ENCODE assay signal across 20 cellular contexts in the genomic region with DNA sequence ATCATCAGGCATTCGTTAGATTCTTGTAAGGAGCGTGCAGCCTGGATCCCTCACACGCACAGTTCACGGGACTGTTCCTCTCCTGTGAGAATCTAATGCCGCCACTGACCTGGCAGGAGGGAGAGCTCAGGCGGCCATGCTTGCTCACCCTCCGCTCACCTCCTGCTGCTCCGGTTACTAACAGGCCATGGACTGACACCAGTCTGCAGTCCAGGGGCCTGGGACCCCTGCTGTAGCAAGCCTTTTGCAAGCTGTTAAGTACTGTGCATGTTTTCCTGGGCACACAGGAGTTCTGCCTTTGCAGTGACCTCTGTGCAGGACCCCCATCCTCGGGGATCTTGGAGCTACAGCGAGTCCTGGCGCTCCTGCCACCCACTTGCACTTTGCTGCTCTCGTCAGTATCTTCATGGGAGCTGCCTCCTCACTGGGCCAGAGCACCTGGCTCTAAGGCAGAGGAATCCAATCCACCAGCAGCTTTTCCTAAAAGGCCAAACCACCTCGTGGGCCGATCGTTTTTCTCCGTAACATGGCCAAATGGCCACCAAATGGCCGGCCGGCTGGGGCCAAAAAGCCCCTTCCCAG.
"Had no signal": no experiment of that assay in that cellular context is flagged by ENCODE, and none has a peak within 500 bp of the region (broad histone marks: within the 10 kb centered on the region; RNA-seq: fewer than 3 reads in every experiment).

No MANE protein-coding gene starts in this region.

- H3K4me1 ChIP-seq: parathyroid adenoma, psoas muscle, sigmoid colon, spleen, testis, transverse colon had no signal

- DNase-seq: activated CD4-positive, alpha-beta T cell treated with anti-CD3 and anti-CD28 coated beads for 48 hours; activated CD4-positive, alpha-beta T cell treated with anti-CD3 and anti-CD28 coated beads, Interleukin-2, amount 50 U/mL, for 48 hours; activated CD8-positive, alpha-beta memory T cell treated with anti-CD3 and anti-CD28 coated beads for 24 hours; activated gamma-delta T cell; activated naive CD8-positive, alpha-beta T cell treated with anti-CD3 and anti-CD28 coated beads, Interleukin-2, amount 50 U/mL, for 24 hours; activated T-cell treated with anti-CD3 and anti-CD28 coated beads, Interleukin-2, amount 50 U/mL, for 24 hours; effector CD8-positive, alpha-beta T cell; left ventricle myocardium inferior; naive thymus-derived CD4-positive, alpha-beta T cell; nucleus accumbens; psoas muscle; sigmoid colon; spleen; stimulated activated naive CD8-positive, alpha-beta T cell treated with anti-CD3 and anti-CD28 coated beads, Interleukin-15, Interleukin-2, amounts not matched to agents 100 U/mL and 50 U/mL, for 24 hours; T-helper 17 cell; testis; transverse colon; WERI-Rb-1 had no signal

- H3K36me3 ChIP-seq: left ventricle myocardium inferior, sigmoid colon, spleen, transverse colon, WERI-Rb-1 had no signal

- H3K9ac ChIP-seq: parathyroid adenoma had no signal

- H3K79me2 ChIP-seq: parathyroid adenoma had no signal

- H3K4me3 ChIP-seq: left ventricle myocardium inferior, psoas muscle, sigmoid colon, spleen, testis, transverse colon had no signal

- H2AFZ ChIP-seq: parathyroid adenoma had no signal

- H3K9me3 ChIP-seq: left ventricle myocardium inferior, psoas muscle, sigmoid colon, spleen, testis, transverse colon had no signal

- H3K27me3 ChIP-seq: testis had no signal

- ATAC-seq: activated CD4-positive, CD25-positive, alpha-beta regulatory T cell treated with anti-CD3 and anti-CD28 coated beads, Interleukin-2, amount 50 U/mL, for 24 hours; activated naive CD8-positive, alpha-beta T cell treated with anti-CD3 and anti-CD28 coated beads, Interleukin-2, amount 50 U/mL, for 24 hours; naive thymus-derived CD4-positive, alpha-beta T cell; psoas muscle; stimulated activated naive CD8-positive, alpha-beta T cell treated with anti-CD3 and anti-CD28 coated beads, Interleukin-15, Interleukin-2, amounts not matched to agents 100 U/mL and 50 U/mL, for 24 hours; T-helper 17 cell had no signal

- H3K27ac ChIP-seq: left ventricle myocardium inferior, parathyroid adenoma, psoas muscle, sigmoid colon, spleen, testis, transverse colon, WERI-Rb-1 had no signal
